Comparison of ENCODE assay signal across 12 cellular contexts in the genomic region with DNA sequence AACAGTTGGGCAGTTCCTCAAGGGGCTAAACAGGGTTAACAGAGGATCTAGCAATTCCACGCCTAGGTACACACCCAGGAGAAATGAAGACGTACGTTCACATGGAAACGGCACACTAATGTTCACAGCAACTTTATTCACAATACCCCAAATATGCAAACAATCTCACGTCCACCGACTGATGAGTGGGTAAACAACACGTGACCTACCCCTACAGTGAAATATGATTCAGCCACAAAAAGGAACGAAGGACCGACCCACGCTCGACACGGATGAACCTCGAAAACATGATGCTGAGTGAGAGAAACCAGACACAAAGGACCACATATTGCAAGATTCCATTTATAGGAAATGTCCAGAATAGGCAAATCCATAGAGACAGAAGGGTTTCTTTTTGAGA.
DNase-seq lines count a peak whose midpoint lies in the region; ATAC-seq and TF ChIP-seq lines count a peak whose summit lies in the region.
"Had no signal": no experiment of that assay in that cellular context is flagged by ENCODE, and none has a peak within 500 bp of the region (broad histone marks: within the 10 kb centered on the region; RNA-seq: fewer than 3 reads in every experiment).

No MANE protein-coding gene starts in this region.

- H3K9me3 Mint-ChIP-seq in CD4-positive, alpha-beta memory T cell: no peaks in the 10 kb centered on the region
- no peaks in the 10 kb centered on the region for H3K9me3 Mint-ChIP-seq in effector memory CD8-positive, alpha-beta T cell

- H3K27ac ChIP-seq in CD4-positive, alpha-beta memory T cell (ENCODE audit: low read depth, low read length): peak overlapping the region; percentile 67
- H3K27ac ChIP-seq in osteoblast (ENCODE audit: low read depth, low read length): peak overlapping the region; percentile 64
- H3K27ac ChIP-seq: epithelial cell of prostate had no signal

- peaks cover 4% of the 10 kb centered on the region for H3K79me2 ChIP-seq in osteoblast (ENCODE audit: insufficient read depth, low read length)

- peaks cover 76% of the 10 kb centered on the region for H3K4me1 ChIP-seq in CD4-positive, alpha-beta memory T cell (ENCODE audit: insufficient read depth, low read length)
- peaks cover 41% of the 10 kb centered on the region for H3K4me1 ChIP-seq in NT2/D1 (ENCODE audit: insufficient read depth, insufficient read length)
- H3K4me1 ChIP-seq in osteoblast (ENCODE audit: insufficient read depth, low read length): peaks cover 35% of the 10 kb centered on the region

- peak overlapping the region in 7 of 8 donors; percentile 23 to 80 (median 61) for H3K4me3 Mint-ChIP-seq in CD4-positive, alpha-beta memory T cell
- H3K4me3 Mint-ChIP-seq in effector memory CD8-positive, alpha-beta T cell: peak overlapping the region; percentile 74 to 90

- no peak for TF ChIP-seq CTCF in osteoblast (IDR thresholded peaks at IDR 0.05; ENCODE audit: extremely low read depth, low read depth, low read length)

- intact Hi-C loops in CD4-positive, alpha-beta memory T cell (cut with micrococcal nuclease): loop anchor here (10.0 kb wide), 1 partner anchor 310 kb away; no protein-coding TSS in a partner anchor

- peak overlapping the region; percentile 24 for H3K9ac ChIP-seq in NT2/D1 (ENCODE audit: insufficient read length, low read depth)

- DNase-seq in CD4-positive, alpha-beta memory T cell: no peak
- DNase-seq in NT2/D1 (ENCODE audit: low read depth, low spot score) (no peak), osteoblast (ENCODE audit: insufficient read length, low spot score, missing footprints) (no peak), activated gamma-delta T cell (lab: John Stamatoyannopoulos, UW) (no peak), NCI-H526 treated with DMSO at 0.1 percent for 48 hours (lab: John Stamatoyannopoulos, UW) (no peak), NCI-H446 (lab: John Stamatoyannopoulos, UW) (no peak), NCI-H510A treated with DMSO at 0.1 percent for 48 hours (lab: John Stamatoyannopoulos, UW) (no peak)
- DNase-seq in effector memory CD8-positive, alpha-beta T cell: no peak
- DNase-seq: NCI-H1105; SHP77; stimulated activated CD4-positive, alpha-beta T cell treated with anti-CD3 and anti-CD28 coated beads, Interleukin-4, amount 100 ng/mL, for 1 hour had no signal

- H2AFZ ChIP-seq in osteoblast (ENCODE audit: low read length): no peak overlapping the region

- H3K9me3 ChIP-seq in CD4-positive, alpha-beta memory T cell (ENCODE audit: control insufficient read depth in 1 of 2, low read length in 2 of 2): no peaks in the 10 kb centered on the region
- H3K9me3 ChIP-seq in NT2/D1 (ENCODE audit: insufficient read depth, low read length) (no peaks in the 10 kb centered on the region), osteoblast (ENCODE audit: low read depth, low read length) (no peaks in the 10 kb centered on the region)

- no peaks in the 10 kb centered on the region for H3K27me3 Mint-ChIP-seq in CD4-positive, alpha-beta memory T cell
- no peaks in the 10 kb centered on the region for H3K27me3 Mint-ChIP-seq in effector memory CD8-positive, alpha-beta T cell

- H3K4me2 ChIP-seq in osteoblast (ENCODE audit: insufficient read depth, low read length): no peak overlapping the region

- H3K36me3 Mint-ChIP-seq in CD4-positive, alpha-beta memory T cell: peaks cover 10 to 14% of the 10 kb centered on the region in 2 donors
- peaks cover 33% of the 10 kb centered on the region for H3K36me3 Mint-ChIP-seq in effector memory CD8-positive, alpha-beta T cell (ENCODE audit: insufficient read depth)

- no peak overlapping the region for H3K4me3 ChIP-seq in CD4-positive, alpha-beta memory T cell (ENCODE audit: low read length in 2 of 2)
- H3K4me3 ChIP-seq in NT2/D1 (ENCODE audit: insufficient read length, low read depth) (no peak overlapping the region), osteoblast (ENCODE audit: insufficient read depth, low read length) (no peak overlapping the region)

- POLR2A ChIA-PET in CD4-positive, alpha-beta memory T cell (lab: Charles Lee; ENCODE audit: partially characterized antibody): interaction anchor here (5.2 kb wide), 1 partner anchor 10 kb away, joined by 59 read pairs; no protein-coding TSS in a partner anchor

- no peak for ATAC-seq in effector memory CD8-positive, alpha-beta T cell (replicated peaks)

- CTCF ChIA-PET in CD4-positive, alpha-beta memory T cell (lab: Charles Lee; ENCODE audit: partially characterized antibody): interaction anchor here (1.8 to 4.4 kb wide), 2 partner anchors 8 to 11 kb away, joined by 4 to 41 read pairs; no protein-coding TSS in a partner anchor

- H3K27me3 ChIP-seq in CD4-positive, alpha-beta memory T cell (ENCODE audit: insufficient read depth, low read length): no peaks in the 10 kb centered on the region
- H3K27me3 ChIP-seq in NT2/D1 (ENCODE audit: insufficient read depth, insufficient read length) (no peaks in the 10 kb centered on the region), osteoblast (ENCODE audit: insufficient read depth, low read length) (no peaks in the 10 kb centered on the region)

- H3K36me3 ChIP-seq in CD4-positive, alpha-beta memory T cell (ENCODE audit: insufficient read depth, low read length): peaks cover 1% of the 10 kb centered on the region
- H3K36me3 ChIP-seq in NT2/D1 (ENCODE audit: insufficient read depth, insufficient read length, low read length) (peaks cover 69% of the 10 kb centered on the region), osteoblast (ENCODE audit: insufficient read depth, low read length) (peaks cover 22% of the 10 kb centered on the region)

- peak overlapping the region; percentile 68 to 94 (median 84) for H3K27ac Mint-ChIP-seq in CD4-positive, alpha-beta memory T cell
- peak overlapping the region; percentile 92 to 96 for H3K27ac Mint-ChIP-seq in effector memory CD8-positive, alpha-beta T cell

- peaks cover 77% of the 10 kb centered on the region for H4K20me1 ChIP-seq in osteoblast (ENCODE audit: insufficient read depth, low read length)

- peaks cover 24 to 77% (median 56%) of the 10 kb centered on the region in 4 donors for H3K4me1 Mint-ChIP-seq in CD4-positive, alpha-beta memory T cell
- H3K4me1 Mint-ChIP-seq in effector memory CD8-positive, alpha-beta T cell (ENCODE audit: low read depth in 2 of 2): peaks cover 65 to 66% of the 10 kb centered on the region in 2 donors
